ENCODE assay signal across 15 cellular contexts in genomic region chr1:67355745-67356424, GRCh38. TPM values are rescaled to one million over a fixed set of nuclear protein-coding genes. Genes with fewer than 3 reads are reported as not detected.
DNase-seq lines count a peak whose midpoint lies in the region; ATAC-seq, FAIRE-seq and TF ChIP-seq lines count a peak whose summit lies in the region.
"Had no signal": no experiment of that assay in that cellular context is flagged by ENCODE, and none has a peak within 500 bp of the region (broad histone marks: within the 10 kb centered on the region; RNA-seq: fewer than 3 reads in every experiment).

No MANE protein-coding gene starts in this region.

- peak overlapping the region; percentile 44 for H3K4me2 ChIP-seq in BLaER1
- H3K4me2 ChIP-seq in keratinocyte (ENCODE audit: control insufficient read depth, extremely low read depth, insufficient read depth, low read depth, low read length), result peak overlapping the region; percentile 94

- no peaks in the 10 kb centered on the region for H3K9me3 ChIP-seq in BLaER1
- no peaks in the 10 kb centered on the region for H3K9me3 ChIP-seq in keratinocyte (ENCODE audit: control insufficient read depth, low read depth, low read length)

- peak overlapping the region; percentile 69 for H2AFZ ChIP-seq in keratinocyte (ENCODE audit: control insufficient read depth, low read length)

- TF ChIP-seq CTCF in keratinocyte (optimal IDR thresholded peaks at IDR 0.05 in 1 of 3, IDR thresholded peaks at IDR 0.05 in 1 of 3, conservative IDR thresholded peaks at IDR 0.05 in 1 of 3; ENCODE audit: extremely low read depth in 1 of 3, insufficient read depth in 2 of 3, low read length in 3 of 3) (no peak), mesothelial cell of epicardium (IDR thresholded peaks at IDR 0.05; ENCODE audit: unreplicated experiment) (no peak)

- no peaks in the 10 kb centered on the region for H3K9me1 ChIP-seq in keratinocyte (ENCODE audit: control insufficient read depth, extremely low read depth, insufficient read depth, low read length)

- H3K27ac Mint-ChIP-seq in mesothelial cell of epicardium, result no peak overlapping the region
- H3K27ac Mint-ChIP-seq: activated B cell treated with CpG ODN at 0.5 μM for 24 hours had no signal

- no peaks in the 10 kb centered on the region for H3K79me2 ChIP-seq in keratinocyte (ENCODE audit: control insufficient read depth, insufficient read depth, low read length)

- no peaks in the 10 kb centered on the region for H3K36me3 Mint-ChIP-seq in mesothelial cell of epicardium

- FAIRE-seq in keratinocyte (lab: Jason Lieb, UNC), result peak; percentile 99

- dilution Hi-C loops in keratinocyte (cut with MboI; ENCODE audit: extremely low pct_ligation_motif_present, low sequenced_read_pairs), result no loop called here

- no peaks in the 10 kb centered on the region for H3K4me1 Mint-ChIP-seq in mesothelial cell of epicardium
- H3K4me1 Mint-ChIP-seq: activated B cell treated with CpG ODN at 0.5 μM for 24 hours had no signal

- peak; percentile 4 for DNase-seq in LoVo (ENCODE audit: low spot score)
- peak; percentile 88 for DNase-seq in astrocyte of the hippocampus (ENCODE audit: low read depth, low spot score)
- peak; percentile 75 for DNase-seq in keratinocyte (ENCODE audit: low read depth, low spot score)
- no peak for DNase-seq in NCI-H1105 treated with DMSO at 0.1 percent for 48 hours (lab: John Stamatoyannopoulos, UW)
- DNase-seq in mesothelial cell of epicardium (ENCODE audit: low spot score in 2 of 2, unreplicated experiment in 2 of 2), result no peak
- DNase-seq in NCI-H748 (lab: John Stamatoyannopoulos, UW; ENCODE audit: unreplicated experiment), result no peak
- DNase-seq: activated B cell treated with CpG ODN at 0.5 μM for 24 hours, DMS 273 treated with DMSO at 0.1 percent for 48 hours, Kasumi-1, NCI-H2171 treated with DMSO at 0.1 percent for 48 hours had no signal

- no peak overlapping the region for H3K4me3 Mint-ChIP-seq in mesothelial cell of epicardium
- H3K4me3 Mint-ChIP-seq: activated B cell treated with CpG ODN at 0.5 μM for 24 hours had no signal

- H3K27ac ChIP-seq in BLaER1 (peak overlapping the region; percentile 47; the same call in 1 of the 2 replicates), keratinocyte (ENCODE audit: control insufficient read depth, insufficient read depth, low read length) (peak overlapping the region; percentile 59)

- no peaks in the 10 kb centered on the region for H3K27me3 Mint-ChIP-seq in mesothelial cell of epicardium (ENCODE audit: low read depth)
- H3K27me3 Mint-ChIP-seq: activated B cell treated with CpG ODN at 0.5 μM for 24 hours had no signal

- H3K9me3 Mint-ChIP-seq in mesothelial cell of epicardium, result no peaks in the 10 kb centered on the region
- H3K9me3 Mint-ChIP-seq: activated B cell treated with CpG ODN at 0.5 μM for 24 hours had no signal

- H4K20me1 ChIP-seq in BLaER1 (no peaks in the 10 kb centered on the region), keratinocyte (ENCODE audit: control insufficient read depth, extremely low read depth, insufficient read depth, low read length) (no peaks in the 10 kb centered on the region)

- H3K9ac ChIP-seq in BLaER1 (no peak overlapping the region), keratinocyte (ENCODE audit: control insufficient read depth, extremely low read depth, insufficient read depth, low read length) (peak overlapping the region; percentile 57)

- H3K4me1 ChIP-seq in BLaER1 (peaks cover 25% of the 10 kb centered on the region), keratinocyte (ENCODE audit: control insufficient read depth, extremely low read depth, insufficient read depth, low read length) (peaks cover 35% of the 10 kb centered on the region)

- no peak overlapping the region for H3K4me3 ChIP-seq in BLaER1
- peak overlapping the region in 2 of 3 experiments; percentile 47 to 55 for H3K4me3 ChIP-seq in keratinocyte (ENCODE audit: control insufficient read depth in 2 of 3, extremely low read depth in 1 of 3, insufficient read depth in 2 of 3, low read depth in 1 of 3, low read length in 3 of 3)

- no peaks in the 10 kb centered on the region for H3K27me3 ChIP-seq in BLaER1
- H3K27me3 ChIP-seq in keratinocyte (ENCODE audit: control insufficient read depth, extremely low read depth, insufficient read depth, low read length), result no peaks in the 10 kb centered on the region

- ATAC-seq in GM19467 (IDR thresholded peaks at IDR 0.05; ENCODE audit: unreplicated experiment), result no peak
- ATAC-seq: HCT116, Right ventricle myocardium inferior had no signal

- peaks cover 90% of the 10 kb centered on the region for H3K36me3 ChIP-seq in BLaER1
- H3K36me3 ChIP-seq in keratinocyte (ENCODE audit: control insufficient read depth in 2 of 2, extremely low read depth in 1 of 2, insufficient read depth in 2 of 2, low read length in 2 of 2), result no peaks in the 10 kb centered on the region

RNA-seq across cellular contexts. Expression of gene IL12RB2, which starts 48.2 kb away (rescaled TPM):
- polyA plus RNA-seq in keratinocyte, result 0.63 to 1.0 TPM (median 0.67 TPM) in 3 replicates
- polyA plus RNA-seq in keratinocyte (2011; ENCODE audit: low read depth), result 0.99 TPM
- polyA plus RNA-seq in keratinocyte (2011; cell fraction: cytosol; rRNA removed), result 0.88 and 0.92 TPM in 2 replicates
- 0.53 and 0.99 TPM in 2 replicates for polyA plus RNA-seq in keratinocyte (2011; cell fraction: nucleus; rRNA removed)
- 0.42 and 1.5 TPM in 2 replicates for polyA plus RNA-seq in keratinocyte (2012; ENCODE audit: low replicate concordance)
- polyA minus RNA-seq in keratinocyte, result 0.82 to 1.3 TPM in 2 of 3 replicates, not detected in the other
- polyA minus RNA-seq in keratinocyte (2011; cell fraction: cytosol; rRNA and poly(A)+ RNA removed), result 1.3 TPM
- polyA minus RNA-seq in keratinocyte (2011; cell fraction: nucleus; rRNA and poly(A)+ RNA removed), result 0.95 and 2.3 TPM in 2 replicates
- 0.34 to 0.43 TPM in 2 of 3 replicates, not detected in the other for total RNA-seq in mesothelial cell of epicardium
- total RNA-seq: dermis microvascular lymphatic vessel endothelial cell had no signal

Comparison
In these comparisons a context has a peak if more than half of its experiments do, and no peak if none do; other contexts are left out.
1. DNase-seq: peak in LoVo (single experiment), astrocyte of the hippocampus (single experiment) and keratinocyte (single experiment); none in NCI-H1105 treated with DMSO at 0.1 percent for 48 hours (single experiment), mesothelial cell of epicardium (0 of 2) and NCI-H748 (single experiment).